In the genomic region with DNA sequence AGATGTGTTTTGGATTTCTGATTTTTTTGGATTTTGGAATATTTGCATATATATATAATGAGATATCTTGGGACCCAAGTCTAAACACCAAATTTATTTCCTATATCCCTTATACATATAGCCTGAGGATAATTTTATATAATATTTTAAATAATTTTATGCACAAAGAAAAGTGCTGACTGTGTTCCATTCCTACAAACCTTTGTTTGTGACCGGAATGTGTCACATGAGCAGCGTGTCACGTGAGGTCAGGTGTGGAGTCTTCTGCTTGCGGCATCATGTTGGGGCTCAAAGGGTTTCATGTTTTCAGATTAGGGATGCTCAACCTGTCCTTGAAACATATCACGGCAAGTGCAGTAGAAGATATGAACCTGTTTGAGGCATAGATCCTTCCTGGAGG, we compare ENCODE assay signal across 31 cellular contexts.
"Had no signal": no experiment of that assay in that cellular context is flagged by ENCODE, and none has a peak within 500 bp of the region (broad histone marks: within the 10 kb centered on the region; RNA-seq: fewer than 3 reads in every experiment).

No MANE protein-coding gene starts in this region.

- H3K27me3 Mint-ChIP-seq: activated CD4-positive, alpha-beta memory T cell treated with anti-CD3 and anti-CD28 coated beads, Interleukin-2, amount 10 ng/mL, durations not matched to agents 7 days and 5 days; activated CD8-positive, alpha-beta memory T cell treated with anti-CD3 and anti-CD28 coated beads, Interleukin-2, amount 10 ng/mL, durations not matched to agents 7 days and 5 days; activated naive CD8-positive, alpha-beta T cell treated with anti-CD3 and anti-CD28 coated beads for 36 hours; activated T-helper 17 cell treated with anti-CD3 and anti-CD28 coated beads, Interleukin-2, amount 50 U/mL, for 72 hours had no signal

- H3K4me3 Mint-ChIP-seq: activated CD4-positive, alpha-beta memory T cell treated with anti-CD3 and anti-CD28 coated beads, Interleukin-2, amount 10 ng/mL, durations not matched to agents 7 days and 5 days; activated CD8-positive, alpha-beta memory T cell treated with anti-CD3 and anti-CD28 coated beads, Interleukin-2, amount 10 ng/mL, durations not matched to agents 7 days and 5 days; activated naive CD8-positive, alpha-beta T cell treated with anti-CD3 and anti-CD28 coated beads for 36 hours; activated T-cell treated with anti-CD3 and anti-CD28 coated beads, Interleukin-2, amount 50 U/mL, for 72 hours; activated T-helper 17 cell treated with anti-CD3 and anti-CD28 coated beads, Interleukin-2, amount 50 U/mL, for 72 hours had no signal

- H3K4me1 Mint-ChIP-seq: activated CD4-positive, alpha-beta memory T cell treated with anti-CD3 and anti-CD28 coated beads, Interleukin-2, amount 10 ng/mL, durations not matched to agents 7 days and 5 days; activated CD8-positive, alpha-beta memory T cell treated with anti-CD3 and anti-CD28 coated beads, Interleukin-2, amount 10 ng/mL, durations not matched to agents 7 days and 5 days; activated naive CD8-positive, alpha-beta T cell treated with anti-CD3 and anti-CD28 coated beads for 36 hours; activated T-helper 17 cell treated with anti-CD3 and anti-CD28 coated beads, Interleukin-2, amount 50 U/mL, for 72 hours had no signal

- DNase-seq: activated CD4-positive, alpha-beta memory T cell treated with anti-CD3 and anti-CD28 coated beads, Interleukin-2, amount 10 ng/mL, durations not matched to agents 7 days and 5 days; activated CD4-positive, alpha-beta T cell treated with anti-CD3 and anti-CD28 coated beads for 1 hour; activated CD4-positive, alpha-beta T cell treated with anti-CD3 and anti-CD28 coated beads for 48 hours; activated CD4-positive, CD25-positive, alpha-beta regulatory T cell; activated CD8-positive, alpha-beta memory T cell treated with anti-CD3 and anti-CD28 coated beads for 24 hours; activated CD8-positive, alpha-beta memory T cell treated with anti-CD3 and anti-CD28 coated beads, Interleukin-2, amount 10 ng/mL, durations not matched to agents 7 days and 5 days; activated CD8-positive, alpha-beta memory T cell treated with anti-CD3 and anti-CD28 coated beads, Interleukin-2, amount 50 U/mL, for 48 hours; activated effector memory CD4-positive, alpha-beta T cell treated with anti-CD3 and anti-CD28 coated beads, Interleukin-2, amount 50 U/mL, for 16 hours; activated naive CD4-positive, alpha-beta T cell; activated naive CD4-positive, alpha-beta T cell treated with anti-CD3 and anti-CD28 coated beads, Interleukin-2, amount 50 U/mL, for 16 hours; activated naive CD8-positive, alpha-beta T cell treated with anti-CD3 and anti-CD28 coated beads for 36 hours; activated T-cell treated with anti-CD3 and anti-CD28 coated beads, Interleukin-2, amount 50 U/mL, for 72 hours; amniotic stem cell; aorta; brain microvascular endothelial cell; central memory CD4-positive, alpha-beta T cell; NCI-H1105; NCI-H1436; NCI-H1694; NCI-H1930; NCI-H2081 treated with DMSO at 0.1 percent for 48 hours; NCI-H226; NCI-H446 treated with DMSO at 0.1 percent for 48 hours; NCI-H524; RPMI8226; SHP77 treated with DMSO at 0.1 percent for 48 hours; T-helper 1 cell; T-helper 2 cell; T-helper 9 cell; WERI-Rb-1 had no signal

- H3K36me3 Mint-ChIP-seq: activated naive CD8-positive, alpha-beta T cell treated with anti-CD3 and anti-CD28 coated beads for 36 hours had no signal

- H3K27me3 ChIP-seq: brain microvascular endothelial cell had no signal

- H3K36me3 ChIP-seq: brain microvascular endothelial cell had no signal

- H3K9me3 Mint-ChIP-seq: activated CD4-positive, alpha-beta memory T cell treated with anti-CD3 and anti-CD28 coated beads, Interleukin-2, amount 10 ng/mL, durations not matched to agents 7 days and 5 days; activated naive CD8-positive, alpha-beta T cell treated with anti-CD3 and anti-CD28 coated beads for 36 hours; activated T-cell treated with anti-CD3 and anti-CD28 coated beads, Interleukin-2, amount 50 U/mL, for 72 hours; activated T-helper 17 cell treated with anti-CD3 and anti-CD28 coated beads, Interleukin-2, amount 50 U/mL, for 72 hours had no signal

- H3K27ac Mint-ChIP-seq: activated CD4-positive, alpha-beta memory T cell treated with anti-CD3 and anti-CD28 coated beads, Interleukin-2, amount 10 ng/mL, durations not matched to agents 7 days and 5 days; activated CD8-positive, alpha-beta memory T cell treated with anti-CD3 and anti-CD28 coated beads, Interleukin-2, amount 10 ng/mL, durations not matched to agents 7 days and 5 days; activated naive CD8-positive, alpha-beta T cell treated with anti-CD3 and anti-CD28 coated beads for 36 hours; activated T-cell treated with anti-CD3 and anti-CD28 coated beads, Interleukin-2, amount 50 U/mL, for 72 hours; activated T-helper 17 cell treated with anti-CD3 and anti-CD28 coated beads, Interleukin-2, amount 50 U/mL, for 72 hours had no signal

- H3K27ac ChIP-seq: brain microvascular endothelial cell, WERI-Rb-1 had no signal
